Comparison of ENCODE assay signal across 2 cellular contexts in the genomic region with DNA sequence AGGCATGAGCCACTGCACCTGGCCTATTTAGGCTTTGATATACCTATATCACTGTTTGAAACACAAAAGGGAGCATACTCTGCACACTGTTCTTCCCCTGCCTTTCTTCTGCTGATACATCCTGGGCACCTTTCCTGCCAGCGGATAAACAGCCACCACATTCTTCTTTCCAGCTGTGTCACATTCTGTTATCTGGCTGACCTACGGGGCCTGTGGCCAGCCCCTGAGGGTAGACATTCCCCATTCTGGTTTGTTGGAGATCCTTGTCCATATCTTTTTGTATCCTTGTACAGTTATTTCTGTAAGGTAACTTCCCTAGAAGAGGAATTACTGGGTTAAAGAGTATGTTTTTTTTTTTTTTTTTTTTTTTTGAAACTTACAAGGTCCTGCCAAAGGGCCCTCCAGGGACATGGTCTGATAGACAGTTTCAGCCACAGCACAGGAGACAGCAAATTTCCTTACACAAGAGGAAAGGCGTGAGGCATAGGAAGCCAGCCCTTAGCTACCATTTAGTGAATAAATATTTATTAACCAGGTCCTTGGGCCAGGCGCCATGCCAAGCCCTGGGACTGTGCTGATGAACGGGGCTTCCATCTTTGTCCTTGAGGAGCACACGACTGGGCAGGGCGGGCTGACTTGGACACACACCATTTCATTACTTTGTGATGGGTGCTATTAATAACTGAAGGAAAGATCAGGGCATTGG.
TF ChIP-seq lines count a peak whose summit lies in the region.

No MANE protein-coding gene starts in this region.

TF ChIP-seq in endothelial cell of umbilical vein, 7 proteins besides CTCF, POLR2A, EP300 and RAD21 (continued from another document):
- no peak for TF ChIP-seq FOS (IDR thresholded peaks at IDR 0.05; ENCODE audit: borderline replicate concordance, insufficient read depth, low read length)
- no peak for TF ChIP-seq JUN (IDR thresholded peaks at IDR 0.05; ENCODE audit: borderline replicate concordance, insufficient read depth, insufficient read length, low read depth)

TF ChIP-seq in WTC11, 78 proteins besides CTCF, POLR2A, EP300 and RAD21 (continued from another document):
- TF ChIP-seq, protein P1, sequence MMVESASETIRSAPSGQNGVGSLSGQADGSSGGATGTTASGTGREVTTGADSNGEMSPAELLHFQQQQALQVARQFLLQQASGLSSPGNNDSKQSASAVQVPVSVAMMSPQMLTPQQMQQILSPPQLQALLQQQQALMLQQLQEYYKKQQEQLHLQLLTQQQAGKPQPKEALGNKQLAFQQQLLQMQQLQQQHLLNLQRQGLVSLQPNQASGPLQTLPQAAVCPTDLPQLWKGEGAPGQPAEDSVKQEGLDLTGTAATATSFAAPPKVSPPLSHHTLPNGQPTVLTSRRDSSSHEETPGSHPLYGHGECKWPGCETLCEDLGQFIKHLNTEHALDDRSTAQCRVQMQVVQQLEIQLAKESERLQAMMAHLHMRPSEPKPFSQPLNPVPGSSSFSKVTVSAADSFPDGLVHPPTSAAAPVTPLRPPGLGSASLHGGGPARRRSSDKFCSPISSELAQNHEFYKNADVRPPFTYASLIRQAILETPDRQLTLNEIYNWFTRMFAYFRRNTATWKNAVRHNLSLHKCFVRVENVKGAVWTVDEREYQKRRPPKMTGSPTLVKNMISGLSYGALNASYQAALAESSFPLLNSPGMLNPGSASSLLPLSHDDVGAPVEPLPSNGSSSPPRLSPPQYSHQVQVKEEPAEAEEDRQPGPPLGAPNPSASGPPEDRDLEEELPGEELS (CRISPR knock-in tag; IDR thresholded peaks at IDR 0.05), result no peak
- TF ChIP-seq EMX1 (CRISPR knock-in tag; IDR thresholded peaks at IDR 0.05), result no peak
- no peak for TF ChIP-seq GTF2I (CRISPR knock-in tag; conservative IDR thresholded peaks at IDR 0.05)
- no peak for TF ChIP-seq TCF7 (CRISPR knock-in tag; IDR thresholded peaks at IDR 0.05; ENCODE audit: low read depth)
- TF ChIP-seq, protein P2, sequence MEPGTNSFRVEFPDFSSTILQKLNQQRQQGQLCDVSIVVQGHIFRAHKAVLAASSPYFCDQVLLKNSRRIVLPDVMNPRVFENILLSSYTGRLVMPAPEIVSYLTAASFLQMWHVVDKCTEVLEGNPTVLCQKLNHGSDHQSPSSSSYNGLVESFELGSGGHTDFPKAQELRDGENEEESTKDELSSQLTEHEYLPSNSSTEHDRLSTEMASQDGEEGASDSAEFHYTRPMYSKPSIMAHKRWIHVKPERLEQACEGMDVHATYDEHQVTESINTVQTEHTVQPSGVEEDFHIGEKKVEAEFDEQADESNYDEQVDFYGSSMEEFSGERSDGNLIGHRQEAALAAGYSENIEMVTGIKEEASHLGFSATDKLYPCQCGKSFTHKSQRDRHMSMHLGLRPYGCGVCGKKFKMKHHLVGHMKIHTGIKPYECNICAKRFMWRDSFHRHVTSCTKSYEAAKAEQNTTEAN (CRISPR knock-in tag; IDR thresholded peaks at IDR 0.05), result no peak
- no peak for TF ChIP-seq ETV6 (CRISPR knock-in tag; IDR thresholded peaks at IDR 0.05)
- TF ChIP-seq, protein P3, sequence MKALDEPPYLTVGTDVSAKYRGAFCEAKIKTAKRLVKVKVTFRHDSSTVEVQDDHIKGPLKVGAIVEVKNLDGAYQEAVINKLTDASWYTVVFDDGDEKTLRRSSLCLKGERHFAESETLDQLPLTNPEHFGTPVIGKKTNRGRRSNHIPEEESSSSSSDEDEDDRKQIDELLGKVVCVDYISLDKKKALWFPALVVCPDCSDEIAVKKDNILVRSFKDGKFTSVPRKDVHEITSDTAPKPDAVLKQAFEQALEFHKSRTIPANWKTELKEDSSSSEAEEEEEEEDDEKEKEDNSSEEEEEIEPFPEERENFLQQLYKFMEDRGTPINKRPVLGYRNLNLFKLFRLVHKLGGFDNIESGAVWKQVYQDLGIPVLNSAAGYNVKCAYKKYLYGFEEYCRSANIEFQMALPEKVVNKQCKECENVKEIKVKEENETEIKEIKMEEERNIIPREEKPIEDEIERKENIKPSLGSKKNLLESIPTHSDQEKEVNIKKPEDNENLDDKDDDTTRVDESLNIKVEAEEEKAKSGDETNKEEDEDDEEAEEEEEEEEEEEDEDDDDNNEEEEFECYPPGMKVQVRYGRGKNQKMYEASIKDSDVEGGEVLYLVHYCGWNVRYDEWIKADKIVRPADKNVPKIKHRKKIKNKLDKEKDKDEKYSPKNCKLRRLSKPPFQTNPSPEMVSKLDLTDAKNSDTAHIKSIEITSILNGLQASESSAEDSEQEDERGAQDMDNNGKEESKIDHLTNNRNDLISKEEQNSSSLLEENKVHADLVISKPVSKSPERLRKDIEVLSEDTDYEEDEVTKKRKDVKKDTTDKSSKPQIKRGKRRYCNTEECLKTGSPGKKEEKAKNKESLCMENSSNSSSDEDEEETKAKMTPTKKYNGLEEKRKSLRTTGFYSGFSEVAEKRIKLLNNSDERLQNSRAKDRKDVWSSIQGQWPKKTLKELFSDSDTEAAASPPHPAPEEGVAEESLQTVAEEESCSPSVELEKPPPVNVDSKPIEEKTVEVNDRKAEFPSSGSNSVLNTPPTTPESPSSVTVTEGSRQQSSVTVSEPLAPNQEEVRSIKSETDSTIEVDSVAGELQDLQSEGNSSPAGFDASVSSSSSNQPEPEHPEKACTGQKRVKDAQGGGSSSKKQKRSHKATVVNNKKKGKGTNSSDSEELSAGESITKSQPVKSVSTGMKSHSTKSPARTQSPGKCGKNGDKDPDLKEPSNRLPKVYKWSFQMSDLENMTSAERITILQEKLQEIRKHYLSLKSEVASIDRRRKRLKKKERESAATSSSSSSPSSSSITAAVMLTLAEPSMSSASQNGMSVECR (CRISPR knock-in tag; IDR thresholded peaks at IDR 0.05; ENCODE audit: borderline replicate concordance), result no peak
- TF ChIP-seq ZNF396 (CRISPR knock-in tag; IDR thresholded peaks at IDR 0.05; ENCODE audit: borderline replicate concordance), result no peak
- no peak for TF ChIP-seq SP1 (CRISPR knock-in tag; conservative IDR thresholded peaks at IDR 0.05)
- TF ChIP-seq SMAD3 (CRISPR knock-in tag; IDR thresholded peaks at IDR 0.05; ENCODE audit: borderline replicate concordance), result no peak
- TF ChIP-seq, protein P4, sequence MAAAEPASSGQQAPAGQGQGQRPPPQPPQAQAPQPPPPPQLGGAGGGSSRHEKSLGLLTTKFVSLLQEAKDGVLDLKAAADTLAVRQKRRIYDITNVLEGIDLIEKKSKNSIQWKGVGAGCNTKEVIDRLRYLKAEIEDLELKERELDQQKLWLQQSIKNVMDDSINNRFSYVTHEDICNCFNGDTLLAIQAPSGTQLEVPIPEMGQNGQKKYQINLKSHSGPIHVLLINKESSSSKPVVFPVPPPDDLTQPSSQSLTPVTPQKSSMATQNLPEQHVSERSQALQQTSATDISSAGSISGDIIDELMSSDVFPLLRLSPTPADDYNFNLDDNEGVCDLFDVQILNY (CRISPR knock-in tag; IDR thresholded peaks at IDR 0.05), result no peak
TF ChIP-seq in WTC11: peak in this region for 0.
